33 cellular contexts compared by ENCODE assay signal in the genomic region with DNA sequence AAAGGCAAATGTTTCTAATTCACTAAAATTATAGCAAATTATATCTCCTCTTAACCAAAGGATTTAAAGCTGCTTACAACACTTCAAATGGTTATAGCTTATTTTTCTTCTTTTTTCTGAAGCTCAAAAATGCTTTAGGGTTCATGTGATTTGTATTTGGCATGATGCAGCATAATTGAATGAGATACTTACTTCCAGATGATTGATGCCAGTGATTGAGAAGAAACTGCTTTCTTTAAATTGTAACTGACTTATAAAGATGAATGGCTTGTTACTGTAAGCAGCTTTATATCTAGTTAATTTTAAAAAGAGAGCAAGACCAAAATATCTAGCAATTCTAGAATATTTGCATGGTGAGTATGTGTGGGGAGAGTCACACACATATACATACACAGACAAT.
"Had no signal": no experiment of that assay in that cellular context is flagged by ENCODE, and none has a peak within 500 bp of the region (broad histone marks: within the 10 kb centered on the region; RNA-seq: fewer than 3 reads in every experiment).

No MANE protein-coding gene starts in this region.

- H3K27me3 Mint-ChIP-seq: activated B cell treated with CpG ODN at 0.5 μM for 24 hours; activated CD4-positive, alpha-beta memory T cell treated with anti-CD3 and anti-CD28 coated beads for 36 hours; activated CD4-positive, alpha-beta T cell treated with anti-CD3 and anti-CD28 coated beads, Interleukin-2, amount 10 ng/mL, durations not matched to agents 24 days and 14 days; activated CD8-positive, alpha-beta memory T cell treated with anti-CD3 and anti-CD28 coated beads, Interleukin-2, amount 10 ng/mL, durations not matched to agents 7 days and 5 days; activated naive CD8-positive, alpha-beta T cell treated with anti-CD3 and anti-CD28 coated beads, Interleukin-2, amount 50 U/mL, for 24 hours; central memory CD8-positive, alpha-beta T cell; effector memory CD8-positive, alpha-beta T cell; T-helper 17 cell had no signal

- ATAC-seq: activated CD4-positive, CD25-positive, alpha-beta regulatory T cell treated with anti-CD3 and anti-CD28 coated beads, Interleukin-2, amount 50 U/mL, for 24 hours; activated CD8-positive, alpha-beta memory T cell treated with anti-CD3 and anti-CD28 coated beads, Interleukin-2, amount 10 ng/mL, durations not matched to agents 7 days and 5 days; activated CD8-positive, alpha-beta T cell treated with anti-CD3 and anti-CD28 coated beads, Interleukin-2, amount 10 ng/mL, durations not matched to agents 7 days and 5 days; activated naive CD8-positive, alpha-beta T cell treated with anti-CD3 and anti-CD28 coated beads, Interleukin-2, amount 50 U/mL, for 24 hours; effector memory CD8-positive, alpha-beta T cell; foreskin keratinocyte; gastrocnemius medialis; heart left ventricle; T-helper 17 cell had no signal

- H3K27me3 ChIP-seq: brain microvascular endothelial cell, esophagus muscularis mucosa, foreskin keratinocyte, gastrocnemius medialis, heart left ventricle had no signal

- H3K27ac ChIP-seq: brain microvascular endothelial cell, coronary artery, esophagus muscularis mucosa, foreskin keratinocyte, gastrocnemius medialis, heart left ventricle, WERI-Rb-1 had no signal

- H3K36me3 Mint-ChIP-seq: activated CD4-positive, alpha-beta memory T cell treated with anti-CD3 and anti-CD28 coated beads for 36 hours; activated CD8-positive, alpha-beta memory T cell treated with anti-CD3 and anti-CD28 coated beads, Interleukin-2, amount 10 ng/mL, durations not matched to agents 7 days and 5 days; activated naive CD4-positive, alpha-beta T cell treated with anti-CD3 and anti-CD28 coated beads, Interleukin-2, amount 50 U/mL, for 24 hours; activated naive CD8-positive, alpha-beta T cell treated with anti-CD3 and anti-CD28 coated beads for 36 hours had no signal

- H3K4me1 Mint-ChIP-seq: activated B cell treated with CpG ODN at 0.5 μM for 24 hours; activated CD4-positive, alpha-beta T cell treated with anti-CD3 and anti-CD28 coated beads, Interleukin-2, amount 10 ng/mL, durations not matched to agents 24 days and 14 days; activated CD8-positive, alpha-beta memory T cell treated with anti-CD3 and anti-CD28 coated beads, Interleukin-2, amount 10 ng/mL, durations not matched to agents 7 days and 5 days; activated naive CD4-positive, alpha-beta T cell treated with anti-CD3 and anti-CD28 coated beads, Interleukin-2, amount 50 U/mL, for 24 hours; activated naive CD8-positive, alpha-beta T cell treated with anti-CD3 and anti-CD28 coated beads for 36 hours; activated naive CD8-positive, alpha-beta T cell treated with anti-CD3 and anti-CD28 coated beads, Interleukin-2, amount 50 U/mL, for 24 hours; central memory CD8-positive, alpha-beta T cell; T-helper 17 cell had no signal

- H3K9me3 Mint-ChIP-seq: activated B cell treated with CpG ODN at 0.5 μM for 24 hours; activated CD4-positive, alpha-beta T cell treated with anti-CD3 and anti-CD28 coated beads, Interleukin-2, amount 10 ng/mL, durations not matched to agents 24 days and 14 days; activated naive CD8-positive, alpha-beta T cell treated with anti-CD3 and anti-CD28 coated beads for 36 hours; activated T-helper 1 cell treated with anti-CD3 and anti-CD28 coated beads, Interleukin-12 subunit alpha, Interleukin-12 subunit beta, Interleukin-2, Interleukin-4 antibody, amounts not matched to agents 30 ng/mL and 10 ng/mL and 1 ng/mL, durations not matched to agents 14 hours and 24 hours and 36 hours; activated T-helper 2 cell treated with anti-CD3 and anti-CD28 coated beads, Interferon-gamma antibody, Interleukin-2, Interleukin-4, amounts not matched to agents 10 μg/mL and 5 μg/mL and 100 μg/mL, durations not matched to agents 14 hours and 24 hours and 36 hours; T-helper 2 cell treated with Interferon-gamma antibody and Interleukin-4, amounts not matched to agents 5 μg/mL and 100 μg/mL, for 36 hours had no signal

- H3K27ac Mint-ChIP-seq: activated B cell treated with CpG ODN at 0.5 μM for 24 hours; activated CD4-positive, alpha-beta memory T cell treated with anti-CD3 and anti-CD28 coated beads for 36 hours; activated CD4-positive, alpha-beta T cell treated with anti-CD3 and anti-CD28 coated beads, Interleukin-2, amount 10 ng/mL, durations not matched to agents 24 days and 14 days; activated CD8-positive, alpha-beta memory T cell treated with anti-CD3 and anti-CD28 coated beads, Interleukin-2, amount 10 ng/mL, durations not matched to agents 7 days and 5 days; activated CD8-positive, alpha-beta T cell treated with anti-CD3 and anti-CD28 coated beads, Interleukin-2, amount 10 ng/mL, durations not matched to agents 7 days and 5 days; activated naive CD4-positive, alpha-beta T cell treated with anti-CD3 and anti-CD28 coated beads for 36 hours; activated naive CD4-positive, alpha-beta T cell treated with anti-CD3 and anti-CD28 coated beads, Interleukin-2, amount 50 U/mL, for 24 hours; activated naive CD8-positive, alpha-beta T cell treated with anti-CD3 and anti-CD28 coated beads for 36 hours; activated naive CD8-positive, alpha-beta T cell treated with anti-CD3 and anti-CD28 coated beads, Interleukin-2, amount 50 U/mL, for 24 hours; activated T-helper 1 cell treated with anti-CD3 and anti-CD28 coated beads, Interleukin-12 subunit alpha, Interleukin-12 subunit beta, Interleukin-2, Interleukin-4 antibody, amounts not matched to agents 30 ng/mL and 10 ng/mL and 1 ng/mL, durations not matched to agents 14 hours and 24 hours and 36 hours; activated T-helper 2 cell treated with anti-CD3 and anti-CD28 coated beads, Interferon-gamma antibody, Interleukin-2, Interleukin-4, amounts not matched to agents 10 μg/mL and 5 μg/mL and 100 μg/mL, durations not matched to agents 14 hours and 24 hours and 36 hours; effector memory CD8-positive, alpha-beta T cell; T-helper 17 cell; T-helper 2 cell treated with Interferon-gamma antibody and Interleukin-4, amounts not matched to agents 5 μg/mL and 100 μg/mL, for 36 hours had no signal

- H3K9me3 ChIP-seq: esophagus muscularis mucosa, gastrocnemius medialis, heart left ventricle had no signal

- H3K4me1 ChIP-seq: esophagus muscularis mucosa, foreskin keratinocyte, gastrocnemius medialis, heart left ventricle had no signal

- DNase-seq: activated B cell treated with CpG ODN at 0.5 μM for 24 hours; activated CD4-positive, alpha-beta memory T cell treated with anti-CD3 and anti-CD28 coated beads for 36 hours; activated CD4-positive, alpha-beta T cell treated with anti-CD3 and anti-CD28 coated beads, Interleukin-2, amount 10 ng/mL, durations not matched to agents 24 days and 14 days; activated CD8-positive, alpha-beta memory T cell treated with anti-CD3 and anti-CD28 coated beads, Interleukin-2, amount 10 ng/mL, durations not matched to agents 7 days and 5 days; activated CD8-positive, alpha-beta memory T cell treated with anti-CD3 and anti-CD28 coated beads, Interleukin-2, amount 50 U/mL, for 4 hours; activated CD8-positive, alpha-beta T cell treated with anti-CD3 and anti-CD28 coated beads, Interleukin-2, amount 10 ng/mL, durations not matched to agents 7 days and 5 days; activated effector memory CD4-positive, alpha-beta T cell treated with anti-CD3 and anti-CD28 coated beads, Interleukin-2, amount 50 U/mL, for 16 hours; activated naive CD4-positive, alpha-beta T cell treated with anti-CD3 and anti-CD28 coated beads for 36 hours; activated naive CD8-positive, alpha-beta T cell treated with anti-CD3 and anti-CD28 coated beads for 36 hours; activated naive CD8-positive, alpha-beta T cell treated with anti-CD3 and anti-CD28 coated beads, Interleukin-2, amount 50 U/mL, for 24 hours; activated T-cell treated with anti-CD3 and anti-CD28 coated beads, Interleukin-2, amount 50 U/mL, for 1 hour; activated T-cell treated with anti-CD3 and anti-CD28 coated beads, Interleukin-2, amount 50 U/mL, for 48 hours; brain microvascular endothelial cell; dermis blood vessel endothelial cell; effector CD4-positive, alpha-beta T cell; effector memory CD8-positive, alpha-beta T cell; erythroblast; foreskin keratinocyte; gastrocnemius medialis; glutamatergic neuron; heart left ventricle; T-helper 1 cell; T-helper 17 cell; T1000; WERI-Rb-1 had no signal

- H3K4me3 Mint-ChIP-seq: activated B cell treated with CpG ODN at 0.5 μM for 24 hours; activated CD4-positive, alpha-beta memory T cell treated with anti-CD3 and anti-CD28 coated beads for 36 hours; activated CD4-positive, alpha-beta T cell treated with anti-CD3 and anti-CD28 coated beads, Interleukin-2, amount 10 ng/mL, durations not matched to agents 24 days and 14 days; activated CD8-positive, alpha-beta memory T cell treated with anti-CD3 and anti-CD28 coated beads, Interleukin-2, amount 10 ng/mL, durations not matched to agents 7 days and 5 days; activated CD8-positive, alpha-beta T cell treated with anti-CD3 and anti-CD28 coated beads, Interleukin-2, amount 10 ng/mL, durations not matched to agents 7 days and 5 days; activated naive CD4-positive, alpha-beta T cell treated with anti-CD3 and anti-CD28 coated beads for 36 hours; activated naive CD4-positive, alpha-beta T cell treated with anti-CD3 and anti-CD28 coated beads, Interleukin-2, amount 50 U/mL, for 24 hours; activated naive CD8-positive, alpha-beta T cell treated with anti-CD3 and anti-CD28 coated beads for 36 hours; activated naive CD8-positive, alpha-beta T cell treated with anti-CD3 and anti-CD28 coated beads, Interleukin-2, amount 50 U/mL, for 24 hours; activated T-helper 1 cell treated with anti-CD3 and anti-CD28 coated beads, Interleukin-12 subunit alpha, Interleukin-12 subunit beta, Interleukin-2, Interleukin-4 antibody, amounts not matched to agents 30 ng/mL and 10 ng/mL and 1 ng/mL, durations not matched to agents 14 hours and 24 hours and 36 hours; central memory CD8-positive, alpha-beta T cell; effector memory CD8-positive, alpha-beta T cell; T-helper 17 cell; T-helper 2 cell treated with Interferon-gamma antibody and Interleukin-4, amounts not matched to agents 5 μg/mL and 100 μg/mL, for 36 hours had no signal

- H3K4me3 ChIP-seq: coronary artery, esophagus muscularis mucosa, gastrocnemius medialis, heart left ventricle had no signal

- H3K36me3 ChIP-seq: brain microvascular endothelial cell, esophagus muscularis mucosa, gastrocnemius medialis, heart left ventricle, WERI-Rb-1 had no signal
